Comparison of ENCODE assay signal across 7 cellular contexts in genomic region chr3:170277311-170277710, GRCh38. TPM values are rescaled to one million over a fixed set of nuclear protein-coding genes. Genes with fewer than 3 reads are reported as not detected.
DNase-seq lines count a peak whose midpoint lies in the region; ATAC-seq, FAIRE-seq and TF ChIP-seq lines count a peak whose summit lies in the region.
"Not testable (repeated sequence)": the region's sequence is repeated elsewhere in the genome, so short reads cannot be mapped to it uniquely, and the experiment has no call there.

No MANE protein-coding gene starts in this region.

- H3K36me3 ChIP-seq in CD8-positive, alpha-beta T cell (ENCODE audit: insufficient read depth, low read length); hepatocyte (replicated peaks; ENCODE audit: insufficient read depth, low read depth): not testable (repeated sequence)
- peaks cover 38% of the 10 kb centered on the region for H3K36me3 ChIP-seq in Loucy (ENCODE audit: insufficient read depth, low read length)
- peaks cover 11% of the 10 kb centered on the region for H3K36me3 ChIP-seq in astrocyte (ENCODE audit: insufficient read depth, low read length)
- peaks cover 50% of the 10 kb centered on the region for H3K36me3 ChIP-seq in osteoblast (ENCODE audit: insufficient read depth, low read length)

- WGBS in hepatocyte (ENCODE audit: low lambda C conversion rate, missing lambda C conversion rate), result 99% methylated on average over 10 of the region's 10 CpGs

- not testable (repeated sequence) for H3K27me3 Mint-ChIP-seq in CD8-positive, alpha-beta T cell (ENCODE audit: low read depth); activated T-cell treated with anti-CD3 and anti-CD28 coated beads, Interleukin-2, amount 50 U/mL, for 72 hours (ENCODE audit: low read depth); astrocyte (ENCODE audit: low read depth, unreplicated experiment)

- H3K4me1 ChIP-seq in CD8-positive, alpha-beta T cell (ENCODE audit: insufficient read depth, low read length); astrocyte (ENCODE audit: insufficient read depth, low read length); hepatocyte (ENCODE audit: insufficient read depth); osteoblast (ENCODE audit: insufficient read depth, low read length): not testable (repeated sequence)
- H3K4me1 ChIP-seq in Loucy (ENCODE audit: insufficient read depth, low read length, poor library complexity, severe bottlenecking), result peaks cover 16% of the 10 kb centered on the region

- H3K9me2 ChIP-seq in Loucy (replicated peaks; ENCODE audit: low read depth, low read length); hepatocyte (replicated peaks; ENCODE audit: insufficient read depth): not testable (repeated sequence)

- H3K4me1 Mint-ChIP-seq in CD8-positive, alpha-beta T cell (ENCODE audit: low read depth), result peaks cover 20% of the 10 kb centered on the region
- peaks cover 30% of the 10 kb centered on the region for H3K4me1 Mint-ChIP-seq in activated T-cell treated with anti-CD3 and anti-CD28 coated beads, Interleukin-2, amount 50 U/mL, for 72 hours (ENCODE audit: low read depth)
- not testable (repeated sequence) for H3K4me1 Mint-ChIP-seq in astrocyte (ENCODE audit: low read depth, unreplicated experiment)

- H3K79me2 ChIP-seq in Loucy (ENCODE audit: insufficient read depth, low read length); astrocyte (ENCODE audit: insufficient read depth, low read length); hepatocyte; osteoblast (ENCODE audit: insufficient read depth, low read length): not testable (repeated sequence)

- intact Hi-C loops in CD8-positive, alpha-beta T cell (cut with DNase I, micrococcal nuclease), result loop anchor here in 1 of 2 experiments (5.0 kb wide), 1 partner anchor 95 kb away; the partner anchor contains the start of gene PHC3

- H4K20me1 ChIP-seq in Loucy (ENCODE audit: insufficient read depth, low read length, poor library complexity, severe bottlenecking); astrocyte (ENCODE audit: insufficient read depth, low read length); hepatocyte (ENCODE audit: insufficient read depth, poor library complexity, severe bottlenecking); osteoblast (ENCODE audit: insufficient read depth, low read length): not testable (repeated sequence)

- ATAC-seq in CD8-positive, alpha-beta T cell, result peak; percentile 78
- peak; percentile 88 to 89 for ATAC-seq in activated CD4-positive, CD25-positive, alpha-beta regulatory T cell treated with anti-CD3 and anti-CD28 coated beads, Interleukin-2, amount 50 U/mL, for 24 hours
- ATAC-seq in activated T-cell treated with anti-CD3 and anti-CD28 coated beads, Interleukin-2, amount 50 U/mL, for 72 hours (replicated peaks in 1 of 2), result peak; percentile 46 to 66

- H3K4me3 ChIP-seq in CD8-positive, alpha-beta T cell (ENCODE audit: low read depth, low read length); astrocyte (ENCODE audit: insufficient read depth, low read depth, low read length); hepatocyte; osteoblast (ENCODE audit: insufficient read depth, low read length): not testable (repeated sequence)
- peak overlapping the region; percentile 62 for H3K4me3 ChIP-seq in Loucy (ENCODE audit: low read length, poor library complexity, severe bottlenecking)

- not testable (repeated sequence) for H3K9me3 Mint-ChIP-seq in CD8-positive, alpha-beta T cell; activated T-cell treated with anti-CD3 and anti-CD28 coated beads, Interleukin-2, amount 50 U/mL, for 72 hours; astrocyte (ENCODE audit: unreplicated experiment)

- H3K27me3 ChIP-seq in CD8-positive, alpha-beta T cell (ENCODE audit: insufficient read depth, low read length); Loucy (ENCODE audit: insufficient read depth, low read length, poor library complexity, severe bottlenecking); astrocyte (ENCODE audit: insufficient read depth, low read length); hepatocyte; osteoblast (ENCODE audit: insufficient read depth, low read length): not testable (repeated sequence)

- FAIRE-seq in astrocyte (lab: Jason Lieb, UNC), result not testable (repeated sequence)

- TF ChIP-seq CTCF in CD8-positive, alpha-beta T cell (IDR thresholded peaks at IDR 0.05); Loucy (conservative IDR thresholded peaks at IDR 0.05; ENCODE audit: low read length); astrocyte (IDR thresholded peaks at IDR 0.05; ENCODE audit: insufficient read depth, low read depth, low read length); hepatocyte (IDR thresholded peaks at IDR 0.05; ENCODE audit: poor library complexity); osteoblast (IDR thresholded peaks at IDR 0.05; ENCODE audit: extremely low read depth, low read depth, low read length): not testable (repeated sequence)

- not testable (repeated sequence) for H3K9me3 ChIP-seq in CD8-positive, alpha-beta T cell (ENCODE audit: low read length); Loucy (ENCODE audit: insufficient read depth, low read depth, low read length); astrocyte (ENCODE audit: insufficient read depth, low read depth, low read length); hepatocyte (ENCODE audit: low read depth); osteoblast (ENCODE audit: low read depth, low read length)

- not testable (repeated sequence) for H3F3A ChIP-seq in Loucy (ENCODE audit: low read depth)

- H2AFZ ChIP-seq in Loucy (ENCODE audit: low read length); astrocyte (ENCODE audit: low read depth, low read length); hepatocyte; osteoblast (ENCODE audit: low read length): not testable (repeated sequence)

- H3K9ac ChIP-seq in Loucy (ENCODE audit: low read depth, low read length, poor library complexity, severe bottlenecking), result peak overlapping the region; percentile 56
- not testable (repeated sequence) for H3K9ac ChIP-seq in astrocyte (ENCODE audit: low read length)

- peak overlapping the region; percentile 12 for H3K27ac ChIP-seq in CD8-positive, alpha-beta T cell (ENCODE audit: low read depth, low read length)
- not testable (repeated sequence) for H3K27ac ChIP-seq in astrocyte (ENCODE audit: low read depth, low read length); hepatocyte; osteoblast (ENCODE audit: low read depth, low read length)

- peak overlapping the region; percentile 69 for H3K27ac Mint-ChIP-seq in CD8-positive, alpha-beta T cell
- peak overlapping the region; percentile 90 for H3K27ac Mint-ChIP-seq in activated T-cell treated with anti-CD3 and anti-CD28 coated beads, Interleukin-2, amount 50 U/mL, for 72 hours
- peak overlapping the region; percentile 26 for H3K27ac Mint-ChIP-seq in astrocyte (ENCODE audit: unreplicated experiment)

- DNase-seq in CD8-positive, alpha-beta T cell; astrocyte (ENCODE audit: low read depth); hepatocyte (ENCODE audit: low spot score); osteoblast (ENCODE audit: insufficient read length, low spot score, missing footprints): not testable (repeated sequence)
- DNase-seq in activated T-cell treated with anti-CD3 and anti-CD28 coated beads, Interleukin-2, amount 50 U/mL, for 72 hours, result peak in 1 of 2 donors; percentile 4

- peak overlapping the region; percentile 72 for H3K4me3 Mint-ChIP-seq in CD8-positive, alpha-beta T cell
- peak overlapping the region; percentile 70 to 91 for H3K4me3 Mint-ChIP-seq in activated T-cell treated with anti-CD3 and anti-CD28 coated beads, Interleukin-2, amount 50 U/mL, for 72 hours
- H3K4me3 Mint-ChIP-seq in astrocyte (ENCODE audit: unreplicated experiment), result not testable (repeated sequence)

- CTCF ChIA-PET in CD8-positive, alpha-beta T cell (lab: Charles Lee), result not testable (repeated sequence)

- peaks cover 67% of the 10 kb centered on the region for H3K36me3 Mint-ChIP-seq in CD8-positive, alpha-beta T cell
- peaks cover 0 to 14% of the 10 kb centered on the region in 2 donors for H3K36me3 Mint-ChIP-seq in activated T-cell treated with anti-CD3 and anti-CD28 coated beads, Interleukin-2, amount 50 U/mL, for 72 hours (ENCODE audit: insufficient read depth in 2 of 2)
- H3K36me3 Mint-ChIP-seq in astrocyte (ENCODE audit: low read depth, unreplicated experiment), result peaks cover 19% of the 10 kb centered on the region

- H3K4me2 ChIP-seq in Loucy (ENCODE audit: low read depth, low read length, poor library complexity, severe bottlenecking) (peak overlapping the region; percentile 74), hepatocyte (peak overlapping the region; percentile 60), osteoblast (ENCODE audit: insufficient read depth, low read length) (peak overlapping the region; percentile 45)
- H3K4me2 ChIP-seq in astrocyte (ENCODE audit: low read length), result not testable (repeated sequence)

- POLR2A ChIA-PET in CD8-positive, alpha-beta T cell (lab: Charles Lee), result interaction anchor here (0.6 kb wide), 1 partner anchor 184 kb away, joined by 5 read pairs; no protein-coding TSS in a partner anchor

RNA-seq across cellular contexts. Expression of gene PRKCI, which starts 55.1 kb away (rescaled TPM):
- 10 to 100 TPM; 17.6 to 20.2 TPM for total RNA-seq in CD8-positive, alpha-beta T cell
- total RNA-seq in activated T-cell treated with anti-CD3 and anti-CD28 coated beads, Interleukin-2, amount 50 U/mL, for 72 hours, result 10 to 100 TPM; 33.7 to 36.9 TPM
- total RNA-seq in astrocyte, result 59.3 and 65.2 TPM in 2 replicates
- 47.3 and 51.8 TPM in 2 replicates for total RNA-seq in hepatocyte
- 25.8 and 28.6 TPM in 2 replicates for polyA plus RNA-seq in hepatocyte
- 54.8 and 69.1 TPM in 2 replicates for total RNA-seq in osteoblast

Comparison
In these comparisons a context has a peak if more than half of its experiments do, and no peak if none do; other contexts are left out.
1. H3K27ac Mint-ChIP-seq: peak in every context shown above with its lines; median percentile 90 in activated T-cell treated with anti-CD3 and anti-CD28 coated beads, Interleukin-2, amount 50 U/mL, for 72 hours; 69 in CD8-positive, alpha-beta T cell; 26 in astrocyte.